ENCODE assay signal across 13 cellular contexts in the genomic region with DNA sequence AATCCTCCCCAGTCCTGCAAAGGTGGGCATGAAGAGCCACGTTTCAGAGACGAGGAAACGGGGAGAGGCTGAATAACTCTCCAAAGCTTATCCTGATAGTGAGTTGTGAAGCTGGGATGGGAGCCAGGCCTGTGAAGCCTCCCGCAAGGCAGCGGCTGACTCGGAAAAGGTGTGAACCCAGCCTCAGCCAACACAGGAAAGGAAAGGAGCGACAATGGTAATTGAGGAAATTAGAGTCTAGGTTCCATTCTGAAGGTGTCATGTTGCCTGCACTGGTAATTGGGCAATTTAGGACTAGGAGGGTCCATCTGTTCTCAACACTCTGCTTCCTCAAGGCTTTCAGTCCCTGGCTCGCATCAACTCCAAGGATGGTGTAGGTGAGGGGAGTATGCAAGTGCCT.
DNase-seq lines count a peak whose midpoint lies in the region; ATAC-seq lines count a peak whose summit lies in the region.
"Had no signal": no experiment of that assay in that cellular context is flagged by ENCODE, and none has a peak within 500 bp of the region (broad histone marks: within the 10 kb centered on the region; RNA-seq: fewer than 3 reads in every experiment).

No MANE protein-coding gene starts in this region.

- no peak overlapping the region for H4K8ac ChIP-seq in trophoblast cell (ENCODE audit: low read depth, low read length)

- H3K14ac ChIP-seq in trophoblast cell (ENCODE audit: low read length) = no peak overlapping the region

- peak; percentile 73 for DNase-seq in NCI-H1105 (lab: John Stamatoyannopoulos, UW)
- DNase-seq in NCI-H226 = peak; percentile 42
- DNase-seq in trophoblast cell = peak; percentile 12 to 25
- no peak for DNase-seq in activated CD4-positive, CD25-positive, alpha-beta regulatory T cell (lab: John Stamatoyannopoulos, UW)
- DNase-seq in activated CD4-positive, alpha-beta T cell treated with anti-CD3 and anti-CD28 coated beads, Interleukin-2, amount 50 U/mL, for 1 hour = no peak
- DNase-seq: activated T-cell treated with anti-CD3 and anti-CD28 coated beads for 4 hours; Karpas-422; NCI-H446; stimulated activated naive B cell treated with anti-CD40 and anti-IgM and Interleukin-4, amounts not matched to agents 10 μg/mL and 1 μg/mL and 100 μg/mL, for 72 hours had no signal

- no peak overlapping the region for H3K23ac ChIP-seq in trophoblast cell (ENCODE audit: low read length)

- H3K9me3 ChIP-seq in trophoblast cell (ENCODE audit: insufficient read depth, low read depth, low read length) = no peaks in the 10 kb centered on the region
- H3K9me3 ChIP-seq: vagina had no signal

- H3K79me1 ChIP-seq in trophoblast cell (ENCODE audit: low read length) = no peaks in the 10 kb centered on the region

- no peak overlapping the region for H2AFZ ChIP-seq in trophoblast cell (ENCODE audit: insufficient read depth, low read length, poor library complexity)

- H2BK5ac ChIP-seq in trophoblast cell (ENCODE audit: low read depth, low read length, poor library complexity) = no peak overlapping the region

- no peak overlapping the region for H4K91ac ChIP-seq in trophoblast cell (ENCODE audit: low read depth, low read length)

- no peaks in the 10 kb centered on the region for H3K27me3 ChIP-seq in trophoblast cell (ENCODE audit: insufficient read depth, low read length)
- H3K27me3 ChIP-seq: vagina had no signal

- H4K12ac ChIP-seq in trophoblast cell (ENCODE audit: low read depth, low read length) = no peak overlapping the region

- ATAC-seq in esophagus mucosa (peak; percentile 61), GM19328 (IDR thresholded peaks at IDR 0.05; ENCODE audit: unreplicated experiment) (no peak)

- H3K79me2 ChIP-seq in trophoblast cell (ENCODE audit: control insufficient read depth, insufficient read depth, low read length, poor library complexity) = no peaks in the 10 kb centered on the region

- no peak overlapping the region for H2BK120ac ChIP-seq in trophoblast cell (ENCODE audit: insufficient read depth, low read length, poor library complexity)

- H3K18ac ChIP-seq in trophoblast cell (ENCODE audit: low read length) = no peak overlapping the region

- no peaks in the 10 kb centered on the region for H3K4me1 ChIP-seq in trophoblast cell (ENCODE audit: control insufficient read depth in 1 of 2, insufficient read depth in 2 of 2, low read length in 2 of 2)

- H3K4me3 ChIP-seq in trophoblast cell (ENCODE audit: low read depth, low read length) = no peak overlapping the region
- H3K4me3 ChIP-seq: lung, vagina had no signal

- H2AK5ac ChIP-seq in trophoblast cell (ENCODE audit: low read length) = no peak overlapping the region

- no peak overlapping the region for H3K4ac ChIP-seq in trophoblast cell (ENCODE audit: low read depth, low read length)

- no CpG with 5 or more reads among the region's 8 CpGs for WGBS in trophoblast cell (ENCODE audit: extremely low coverage, insufficient coverage, insufficient read length)

- no peaks in the 10 kb centered on the region for H3K36me3 ChIP-seq in trophoblast cell (ENCODE audit: control insufficient read depth in 1 of 2, insufficient read depth in 2 of 2, low read length in 2 of 2)
- H3K36me3 ChIP-seq: vagina had no signal

- H2BK12ac ChIP-seq in trophoblast cell (ENCODE audit: low read length) = no peak overlapping the region

- no peak overlapping the region for H3K27ac ChIP-seq in trophoblast cell (ENCODE audit: low read depth, low read length)
- H3K27ac ChIP-seq: vagina had no signal

- no peak overlapping the region for H3K4me2 ChIP-seq in trophoblast cell (ENCODE audit: low read length)

- H3K9ac ChIP-seq in trophoblast cell (ENCODE audit: low read length) = no peak overlapping the region

Comparison
In these comparisons a context has a peak if more than half of its experiments do, and no peak if none do; other contexts are left out.
1. DNase-seq: peak in NCI-H1105 (single experiment), NCI-H226 (single experiment) and trophoblast cell (2 of 2); none in activated CD4-positive, CD25-positive, alpha-beta regulatory T cell (0 of 4) and activated CD4-positive, alpha-beta T cell treated with anti-CD3 and anti-CD28 coated beads, Interleukin-2, amount 50 U/mL, for 1 hour (single experiment).